In the genomic region with DNA sequence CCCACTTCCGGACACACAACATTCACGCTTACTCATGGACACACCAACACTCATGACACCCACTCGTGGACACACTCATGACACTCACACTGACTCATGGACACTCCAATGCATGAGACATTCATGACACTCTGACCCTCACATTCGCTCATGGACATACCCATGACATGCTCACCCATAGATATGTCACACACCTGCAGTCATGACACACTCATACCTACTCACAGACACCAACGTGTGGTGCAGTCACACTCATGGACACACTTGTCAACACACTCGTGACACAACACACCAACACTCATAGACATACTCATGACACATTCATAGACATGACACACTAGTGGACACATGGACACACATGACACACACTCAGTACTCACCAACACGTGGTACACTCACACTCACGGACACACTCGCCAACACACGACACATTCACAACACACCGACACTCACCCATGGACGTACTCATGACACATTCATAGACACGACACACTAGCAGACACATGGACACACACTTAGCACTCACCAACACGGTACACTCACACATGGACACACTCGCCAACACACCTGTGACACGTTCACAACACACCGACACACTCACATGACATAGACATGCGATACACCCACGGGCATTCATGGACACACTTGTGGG, we compare ENCODE assay signal across 23 cellular contexts.
DNase-seq lines count a peak whose midpoint lies in the region; ATAC-seq, FAIRE-seq and TF ChIP-seq lines count a peak whose summit lies in the region.
"Had no signal": no experiment of that assay in that cellular context is flagged by ENCODE, and none has a peak within 500 bp of the region (broad histone marks: within the 10 kb centered on the region; RNA-seq: fewer than 3 reads in every experiment).

No MANE protein-coding gene starts in this region.

- H3K9me3 ChIP-seq in trophoblast cell (ENCODE audit: insufficient read depth, low read depth, low read length), result peaks cover 6% of the 10 kb centered on the region
- H3K9me3 ChIP-seq in spleen, result no peaks in the 10 kb centered on the region
- H3K9me3 ChIP-seq: SK-N-SH, tibial nerve had no signal

- no peak overlapping the region for H3K18ac ChIP-seq in trophoblast cell (ENCODE audit: low read length)

- no peak overlapping the region for H4K8ac ChIP-seq in trophoblast cell (ENCODE audit: low read depth, low read length)

- no peak overlapping the region for H3K27ac Mint-ChIP-seq in activated CD4-positive, alpha-beta memory T cell treated with anti-CD3 and anti-CD28 coated beads, Interleukin-2, amount 10 ng/mL, durations not matched to agents 7 days and 5 days
- no peak overlapping the region for H3K27ac Mint-ChIP-seq in activated CD4-positive, alpha-beta memory T cell treated with anti-CD3 and anti-CD28 coated beads for 36 hours
- H3K27ac Mint-ChIP-seq: B cell; naive thymus-derived CD8-positive, alpha-beta T cell had no signal

- TF ChIP-seq CTCF in bronchial epithelial cell (IDR thresholded peaks at IDR 0.05; ENCODE audit: insufficient read depth, low read length, severe bottlenecking), result no peak
- no peak for TF ChIP-seq CTCF in spleen (IDR thresholded peaks at IDR 0.05 in 8 of 11, conservative IDR thresholded peaks at IDR 0.05 in 3 of 11)

- H4K12ac ChIP-seq in trophoblast cell (ENCODE audit: low read depth, low read length), result no peak overlapping the region

- TF ChIP-seq POLR2A in H54 (IDR thresholded peaks at IDR 0.05; ENCODE audit: low read depth, low read length), result no peak
- TF ChIP-seq POLR2A in spleen (IDR thresholded peaks at IDR 0.05), result no peak

- H3K4ac ChIP-seq in trophoblast cell (ENCODE audit: low read depth, low read length), result no peak overlapping the region

- no peaks in the 10 kb centered on the region for H3K79me2 ChIP-seq in trophoblast cell (ENCODE audit: control insufficient read depth, insufficient read depth, low read length, poor library complexity)

- no peaks in the 10 kb centered on the region for H3K79me1 ChIP-seq in trophoblast cell (ENCODE audit: low read length)

- no peak overlapping the region for H2AK5ac ChIP-seq in trophoblast cell (ENCODE audit: low read length)

- H4K91ac ChIP-seq in trophoblast cell (ENCODE audit: low read depth, low read length), result no peak overlapping the region

- no peak overlapping the region for H3K4me2 ChIP-seq in trophoblast cell (ENCODE audit: low read length)
- H3K4me2 ChIP-seq: SK-N-SH had no signal

- H2BK12ac ChIP-seq in trophoblast cell (ENCODE audit: low read length), result no peak overlapping the region

- no peak overlapping the region for H3K4me3 ChIP-seq in bronchial epithelial cell (ENCODE audit: low read depth, low read length)
- no peak overlapping the region for H3K4me3 ChIP-seq in trophoblast cell (ENCODE audit: low read depth, low read length)
- no peak overlapping the region for H3K4me3 ChIP-seq in spleen
- H3K4me3 ChIP-seq: tibial nerve had no signal

- intact Hi-C loops in activated CD4-positive, alpha-beta memory T cell treated with anti-CD3 and anti-CD28 coated beads for 36 hours (cut with micrococcal nuclease), result no loop called here
- intact Hi-C loops in spleen (cut with DNase I; ENCODE audit: low total_unique reads), result no loop called here

- H3K4me1 ChIP-seq in trophoblast cell (ENCODE audit: control insufficient read depth in 1 of 2, insufficient read depth in 2 of 2, low read length in 2 of 2), result no peaks in the 10 kb centered on the region
- peaks cover 0 to 4% (median 0%) of the 10 kb centered on the region in 6 donors for H3K4me1 ChIP-seq in spleen
- H3K4me1 ChIP-seq: tibial nerve had no signal

- H3K9ac ChIP-seq in trophoblast cell (ENCODE audit: low read length), result no peak overlapping the region
- H3K9ac ChIP-seq: SK-N-SH had no signal

- peak; percentile 9 for DNase-seq in activated CD4-positive, alpha-beta memory T cell treated with anti-CD3 and anti-CD28 coated beads, Interleukin-2, amount 10 ng/mL, durations not matched to agents 7 days and 5 days
- DNase-seq in activated CD4-positive, alpha-beta memory T cell treated with anti-CD3 and anti-CD28 coated beads for 36 hours, result no peak
- DNase-seq in H54 (ENCODE audit: insufficient read length, low spot score), result no peak
- DNase-seq in bronchial epithelial cell (ENCODE audit: low read depth), result no peak
- DNase-seq in trophoblast cell, result no peak
- DNase-seq in spleen, result no peak
- no peak for DNase-seq in DMS153 treated with DMSO at 0.1 percent for 48 hours (lab: John Stamatoyannopoulos, UW; ENCODE audit: unreplicated experiment)
- DNase-seq: 8988T; activated naive CD4-positive, alpha-beta T cell; DND-41; effector CD4-positive, alpha-beta T cell; kidney glomerular epithelial cell; NCI-H1105; NCI-H510A; NK-92 treated with Interleukin-12 subunit alpha and Interleukin-12 subunit beta, amount 100 ng/mL, for 24 hours; SK-N-SH; stimulated activated naive CD4-positive, alpha-beta T cell treated with Interleukin-2 at 50 U/mL for 16 hours had no signal

- CTCF ChIA-PET in activated CD4-positive, alpha-beta memory T cell treated with anti-CD3 and anti-CD28 coated beads, Interleukin-2, amount 10 ng/mL, durations not matched to agents 7 days and 5 days (lab: Charles Lee), result no interaction called here
- CTCF ChIA-PET in activated CD4-positive, alpha-beta memory T cell treated with anti-CD3 and anti-CD28 coated beads for 36 hours (lab: Charles Lee), result no interaction called here

- H3K27me3 ChIP-seq in bronchial epithelial cell (ENCODE audit: control insufficient read depth, insufficient read depth, low read length), result no peaks in the 10 kb centered on the region
- no peaks in the 10 kb centered on the region for H3K27me3 ChIP-seq in trophoblast cell (ENCODE audit: insufficient read depth, low read length)
- no peaks in the 10 kb centered on the region for H3K27me3 ChIP-seq in spleen (replicated peaks in 1 of 7)
- H3K27me3 ChIP-seq: tibial nerve had no signal

- no peak overlapping the region for H2AFZ ChIP-seq in trophoblast cell (ENCODE audit: insufficient read depth, low read length, poor library complexity)

- H3K36me3 Mint-ChIP-seq in activated CD4-positive, alpha-beta memory T cell treated with anti-CD3 and anti-CD28 coated beads, Interleukin-2, amount 10 ng/mL, durations not matched to agents 7 days and 5 days (ENCODE audit: low read depth), result peaks cover 10% of the 10 kb centered on the region
- H3K36me3 Mint-ChIP-seq in activated CD4-positive, alpha-beta memory T cell treated with anti-CD3 and anti-CD28 coated beads for 36 hours, result peaks cover 13% of the 10 kb centered on the region

- no peak overlapping the region for H2BK5ac ChIP-seq in trophoblast cell (ENCODE audit: low read depth, low read length, poor library complexity)

- H3K4me1 Mint-ChIP-seq in activated CD4-positive, alpha-beta memory T cell treated with anti-CD3 and anti-CD28 coated beads, Interleukin-2, amount 10 ng/mL, durations not matched to agents 7 days and 5 days, result no peaks in the 10 kb centered on the region
- H3K4me1 Mint-ChIP-seq in activated CD4-positive, alpha-beta memory T cell treated with anti-CD3 and anti-CD28 coated beads for 36 hours (ENCODE audit: low read depth), result no peaks in the 10 kb centered on the region
- H3K4me1 Mint-ChIP-seq: B cell had no signal

- POLR2A ChIA-PET in activated CD4-positive, alpha-beta memory T cell treated with anti-CD3 and anti-CD28 coated beads, Interleukin-2, amount 10 ng/mL, durations not matched to agents 7 days and 5 days (lab: Charles Lee), result no interaction called here
- POLR2A ChIA-PET in activated CD4-positive, alpha-beta memory T cell treated with anti-CD3 and anti-CD28 coated beads for 36 hours (lab: Charles Lee), result no interaction called here

- no peak overlapping the region for H2BK120ac ChIP-seq in trophoblast cell (ENCODE audit: insufficient read depth, low read length, poor library complexity)

- FAIRE-seq in H54 (lab: Jason Lieb, UNC) (peak; percentile 65), bronchial epithelial cell (lab: Jason Lieb, UNC) (peak; percentile 100)
- FAIRE-seq: GM18507 had no signal

- no CpG with 5 or more reads among the region's 19 CpGs for WGBS in trophoblast cell (ENCODE audit: extremely low coverage, insufficient coverage, insufficient read length)
- WGBS in spleen, 5 donors, result 91 to 95% (median 94%) methylated on average over 18 to 19 of the region's 19 CpGs

- no peak overlapping the region for H3K4me3 Mint-ChIP-seq in activated CD4-positive, alpha-beta memory T cell treated with anti-CD3 and anti-CD28 coated beads, Interleukin-2, amount 10 ng/mL, durations not matched to agents 7 days and 5 days
- H3K4me3 Mint-ChIP-seq in activated CD4-positive, alpha-beta memory T cell treated with anti-CD3 and anti-CD28 coated beads for 36 hours, result no peak overlapping the region
- H3K4me3 Mint-ChIP-seq: B cell; naive thymus-derived CD8-positive, alpha-beta T cell had no signal

- H3K36me3 ChIP-seq in bronchial epithelial cell (ENCODE audit: control insufficient read depth, insufficient read depth, low read length) (peaks cover 14% of the 10 kb centered on the region), trophoblast cell (ENCODE audit: control insufficient read depth in 1 of 2, insufficient read depth in 2 of 2, low read length in 2 of 2) (peaks cover 55 to 59% of the 10 kb centered on the region in 2 experiments), spleen (peaks cover 4 to 100% (median 83%) of the 10 kb centered on the region in 6 donors)

- peak overlapping the region; percentile 85 for H3K23ac ChIP-seq in trophoblast cell (ENCODE audit: low read length)

- no peaks in the 10 kb centered on the region for H3K27me3 Mint-ChIP-seq in activated CD4-positive, alpha-beta memory T cell treated with anti-CD3 and anti-CD28 coated beads, Interleukin-2, amount 10 ng/mL, durations not matched to agents 7 days and 5 days
- no peaks in the 10 kb centered on the region for H3K27me3 Mint-ChIP-seq in activated CD4-positive, alpha-beta memory T cell treated with anti-CD3 and anti-CD28 coated beads for 36 hours
- H3K27me3 Mint-ChIP-seq: B cell; naive thymus-derived CD8-positive, alpha-beta T cell had no signal

- no peaks in the 10 kb centered on the region for H3K9me3 Mint-ChIP-seq in activated CD4-positive, alpha-beta memory T cell treated with anti-CD3 and anti-CD28 coated beads, Interleukin-2, amount 10 ng/mL, durations not matched to agents 7 days and 5 days
- no peaks in the 10 kb centered on the region for H3K9me3 Mint-ChIP-seq in activated CD4-positive, alpha-beta memory T cell treated with anti-CD3 and anti-CD28 coated beads for 36 hours
- H3K9me3 Mint-ChIP-seq: naive thymus-derived CD8-positive, alpha-beta T cell had no signal

- ATAC-seq in GM21526 (IDR thresholded peaks at IDR 0.05; ENCODE audit: low FRiP score, unreplicated experiment), result no peak
- ATAC-seq: HCT116; naive thymus-derived CD8-positive, alpha-beta T cell had no signal

- H3K14ac ChIP-seq in trophoblast cell (ENCODE audit: low read length), result no peak overlapping the region

- H3K27ac ChIP-seq in trophoblast cell (ENCODE audit: low read depth, low read length) (no peak overlapping the region), spleen (peak overlapping the region in 1 of 8 donors; percentile 50)
- H3K27ac ChIP-seq: tibial nerve had no signal
